In genomic region chr19:45863840-45864628, GRCh38 we compare ENCODE assay signal across 1 cellular context.
A peak's percentile ranks its signal among the peaks of the same experiment; 100 is the strongest.
TF ChIP-seq lines count a peak whose summit lies in the region.

Gene FOXA3 (plus strand): TSS chr19:45864326. CDS start chr19:45864457, 131 bp downstream.

TF ChIP-seq in K562, 482 proteins besides CTCF, POLR2A, EP300 and RAD21 (continued from another document and continues in another):
- TF ChIP-seq HMBOX1 (IDR thresholded peaks at IDR 0.05) (no peak), ZNF75A (CRISPR knock-in tag; IDR thresholded peaks at IDR 0.05) (no peak), PHF8 (IDR thresholded peaks at IDR 0.05; ENCODE audit: borderline replicate concordance, low read length) (peak; percentile 41; the same call in 1 of the 2 replicates), ZNF133 (CRISPR knock-in tag; IDR thresholded peaks at IDR 0.05) (no peak), EZH2 (IDR thresholded peaks at IDR 0.05; ENCODE audit: borderline replicate concordance, low read depth, low read length) (no peak), ZNF212 (CRISPR knock-in tag; IDR thresholded peaks at IDR 0.05) (no peak), CBFB (CRISPR knock-in tag; IDR thresholded peaks at IDR 0.05) (no peak), ZC3H4 (CRISPR knock-in tag; IDR thresholded peaks at IDR 0.05; ENCODE audit: borderline replicate concordance) (no peak), NONO (IDR thresholded peaks at IDR 0.05; ENCODE audit: low read depth in 2 of 2, low read length in 1 of 2) (peak in 1 of 2 experiments; percentile 66; a peak in 2 of 4 replicates), NR1H2 (CRISPR knock-in tag; IDR thresholded peaks at IDR 0.05) (no peak), CTCFL (IDR thresholded peaks at IDR 0.05; ENCODE audit: borderline replicate concordance, insufficient read depth, low read depth, low read length, poor library complexity, severe bottlenecking) (peak; percentile 98), JUNB (CRISPR knock-in tag; conservative IDR thresholded peaks at IDR 0.05) (no peak), MAX (CRISPR knock-in tag; IDR thresholded peaks at IDR 0.05) (no peak; the same call in 1 of the 2 replicates), ZNF584 (CRISPR knock-in tag; IDR thresholded peaks at IDR 0.05; ENCODE audit: low read depth) (no peak), KAT7 (CRISPR knock-in tag; IDR thresholded peaks at IDR 0.05; ENCODE audit: borderline replicate concordance) (0 out of 2 replicates have a peak, but pooled peaks have one; percentile 82), OTX1 (CRISPR knock-in tag; IDR thresholded peaks at IDR 0.05) (no peak), ZFP36 (IDR thresholded peaks at IDR 0.05; ENCODE audit: low read depth, low read length, partially characterized antibody) (peak; percentile 61), RBM14 (IDR thresholded peaks at IDR 0.05; ENCODE audit: borderline replicate concordance, insufficient read depth, low read depth, low read length) (no peak), ZNF644 (tag; IDR thresholded peaks at IDR 0.05; ENCODE audit: low read depth) (no peak), PHTF2 (CRISPR knock-in tag; IDR thresholded peaks at IDR 0.05) (no peak), NCOA2 (IDR thresholded peaks at IDR 0.05; ENCODE audit: partially characterized antibody in 2 of 2) (no peak), TFAM (CRISPR knock-in tag; conservative IDR thresholded peaks at IDR 0.05) (no peak), KDM4B (IDR thresholded peaks at IDR 0.05; ENCODE audit: borderline replicate concordance in 2 of 2, low read depth in 1 of 2) (no peak), NFE2L1 (tag; IDR thresholded peaks at IDR 0.05; ENCODE audit: borderline replicate concordance, low read depth) (no peak), ZNF76 (CRISPR knock-in tag; IDR thresholded peaks at IDR 0.05; ENCODE audit: borderline replicate concordance) (no peak), CXXC5 (CRISPR knock-in tag; IDR thresholded peaks at IDR 0.05) (peak; percentile 66), GTF2A2 (tag; IDR thresholded peaks at IDR 0.05) (no peak), CBX5 (IDR thresholded peaks at IDR 0.05; ENCODE audit: borderline replicate concordance, low read depth) (no peak), MEF2A (IDR thresholded peaks at IDR 0.05; ENCODE audit: control insufficient read depth, low read depth, low read length) (0 out of 2 replicates have a peak, but pooled peaks have one; percentile 24), ARID2 (IDR thresholded peaks at IDR 0.05) (0 out of 2 replicates have a peak, but pooled peaks have one; percentile 16), KDM1A (IDR thresholded peaks at IDR 0.05) (peak; percentile 97 to 99), ELK3 (CRISPR knock-in tag; IDR thresholded peaks at IDR 0.05) (no peak), STAT5A (IDR thresholded peaks at IDR 0.05; ENCODE audit: borderline replicate concordance, low read length) (no peak), SREBF1 (IDR thresholded peaks at IDR 0.05; ENCODE audit: borderline replicate concordance, low read depth, low read length) (no peak), ZNF239 (CRISPR knock-in tag; IDR thresholded peaks at IDR 0.05) (peak; percentile 9; the same call in 1 of the 2 replicates), ZNF143 (CRISPR knock-in tag; IDR thresholded peaks at IDR 0.05) (no peak), ZNF589 (CRISPR knock-in tag; IDR thresholded peaks at IDR 0.05; ENCODE audit: low read depth) (no peak), NCOA1 (IDR thresholded peaks at IDR 0.05; ENCODE audit: low read depth) (0 out of 2 replicates have a peak, but pooled peaks have one; percentile 33), ZNF766 (CRISPR knock-in tag; conservative IDR thresholded peaks at IDR 0.05) (peak; percentile 39; the same call in 1 of the 2 replicates), FOXM1 (IDR thresholded peaks at IDR 0.05; ENCODE audit: low read depth) (0 out of 2 replicates have a peak, but pooled peaks have one; percentile 9), FOXM1 (CRISPR knock-in tag; IDR thresholded peaks at IDR 0.05; ENCODE audit: low read depth) (no peak), ZNF263 (CRISPR knock-in tag; IDR thresholded peaks at IDR 0.05; ENCODE audit: borderline replicate concordance) (peak; percentile 38; the same call in 1 of the 2 replicates), L3MBTL2 (IDR thresholded peaks at IDR 0.05) (peak; percentile 20; the same call in 1 of the 2 replicates), MAZ (CRISPR knock-in tag; conservative IDR thresholded peaks at IDR 0.05 in 1 of 2, IDR thresholded peaks at IDR 0.05 in 1 of 2) (peak; percentile 98 to 100), NCOA4 (IDR thresholded peaks at IDR 0.05; ENCODE audit: partially characterized antibody) (no peak), SAFB2 (IDR thresholded peaks at IDR 0.05; ENCODE audit: borderline replicate concordance, low read depth, low read length, severe bottlenecking) (no peak), SMARCA5 (IDR thresholded peaks at IDR 0.05) (peak; percentile 100), ZBTB8A (IDR thresholded peaks at IDR 0.05; ENCODE audit: partially characterized antibody) (no peak), HNRNPK (IDR thresholded peaks at IDR 0.05; ENCODE audit: low read depth, low read length, poor library complexity, severe bottlenecking) (no peak), FOXJ2 (tag; IDR thresholded peaks at IDR 0.05) (no peak), HOXB6 (CRISPR knock-in tag; IDR thresholded peaks at IDR 0.05; ENCODE audit: borderline replicate concordance) (no peak), ZFX (CRISPR knock-in tag; IDR thresholded peaks at IDR 0.05) (peak; percentile 41; the same call in 1 of the 2 replicates), ELF4 (CRISPR knock-in tag; IDR thresholded peaks at IDR 0.05) (no peak), RNF219 (CRISPR knock-in tag; IDR thresholded peaks at IDR 0.05) (no peak), E4F1 (CRISPR knock-in tag; IDR thresholded peaks at IDR 0.05; ENCODE audit: borderline replicate concordance) (no peak), ZNF12 (CRISPR knock-in tag; IDR thresholded peaks at IDR 0.05) (no peak), KAT2B (IDR thresholded peaks at IDR 0.05; ENCODE audit: low read depth, low read length) (no peak), MIER1 (IDR thresholded peaks at IDR 0.05; ENCODE audit: low read depth) (peak; percentile 73; the same call in 1 of the 2 replicates), HDAC6 (IDR thresholded peaks at IDR 0.05; ENCODE audit: low read depth, low read length) (no peak), ZBTB9 (CRISPR knock-in tag; IDR thresholded peaks at IDR 0.05) (no peak)
